8 cellular contexts compared by ENCODE assay signal in the genomic region with DNA sequence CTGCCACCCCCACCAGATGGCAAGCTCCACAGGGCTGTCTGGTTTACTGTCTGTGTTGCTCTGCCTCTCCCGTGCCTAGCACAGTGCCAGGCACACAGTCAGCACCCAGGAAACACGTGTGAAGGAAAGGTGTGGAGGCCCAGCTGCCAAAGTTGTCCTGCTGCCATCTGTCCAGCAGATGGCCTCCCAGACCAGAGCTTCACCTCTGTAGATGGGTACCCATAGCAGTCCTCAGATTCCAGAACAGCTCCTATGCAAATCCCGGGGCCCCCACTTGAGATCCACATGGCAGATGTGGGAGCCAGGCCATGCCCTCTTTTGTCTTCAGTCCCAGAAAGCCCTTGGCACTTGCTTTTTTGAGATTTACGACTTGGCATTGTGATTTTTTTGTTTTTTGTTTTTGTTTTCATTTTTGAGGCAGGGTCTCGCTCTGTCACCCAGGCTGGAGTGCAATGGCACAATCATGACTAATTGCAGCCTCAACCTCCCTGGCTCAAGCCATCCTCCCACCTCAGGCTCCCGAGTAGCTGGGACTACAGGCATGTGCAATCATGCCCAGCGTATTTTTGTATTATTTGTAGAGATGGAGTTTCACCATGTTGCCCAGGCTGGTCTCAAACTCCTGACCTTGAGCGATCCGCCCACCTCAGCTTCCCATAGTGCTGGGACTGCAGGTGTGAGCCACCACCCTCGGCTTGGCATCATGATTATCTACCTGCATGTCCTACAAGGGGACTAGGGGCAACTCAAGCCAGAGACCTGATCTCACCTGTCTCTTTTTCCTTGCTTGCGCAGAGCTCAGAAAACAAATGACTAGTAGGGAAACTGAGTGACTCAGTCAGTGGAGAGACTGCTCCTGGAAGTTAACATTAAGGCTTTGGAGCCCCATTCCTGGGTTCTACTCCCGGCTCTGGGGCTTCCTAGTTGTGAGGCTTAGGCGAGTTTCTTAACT. TPM values are rescaled to one million over a fixed set of nuclear protein-coding genes. Genes with fewer than 3 reads are reported as not detected.
A peak's percentile ranks its signal among the peaks of the same experiment; 100 is the strongest.
DNase-seq lines count a peak whose midpoint lies in the region; FAIRE-seq and TF ChIP-seq lines count a peak whose summit lies in the region.

No MANE protein-coding gene starts in this region.

- peaks cover 42% of the 10 kb centered on the region for H3K27me3 Mint-ChIP-seq in mesothelial cell of epicardium (ENCODE audit: low read depth)

- TF ChIP-seq EP300 in H1 (IDR thresholded peaks at IDR 0.05; ENCODE audit: borderline replicate concordance in 1 of 2, low read depth in 2 of 2, low read length in 2 of 2): no peak
- TF ChIP-seq EP300 in tibial nerve (IDR thresholded peaks at IDR 0.05): no peak

- H3K9me3 Mint-ChIP-seq in mesothelial cell of epicardium: no peaks in the 10 kb centered on the region

- intact Hi-C loops in posterior vena cava (cut with DNase I): loop anchor here (2.0 to 5.0 kb wide), 2 partner anchors 79 to 86 kb away; no protein-coding TSS in a partner anchor

- H3K4me3 ChIP-seq in KMS-11 (IDR thresholded peaks at IDR 0.05; ENCODE audit: insufficient read depth, low read depth, low read length) (no peak overlapping the region), H1 (ENCODE audit: extremely low read depth in 1 of 4, insufficient read depth in 2 of 4, low read depth in 3 of 4, low read length in 4 of 4) (no peak overlapping the region), tibial nerve (no peak overlapping the region)

- H2BK20ac ChIP-seq in H1 (ENCODE audit: low read length): 0 out of 2 replicates have a peak overlapping the region, but pooled peaks have one; percentile 75

- CTCF ChIA-PET in H1 (lab: Charles Lee; ENCODE audit: partially characterized antibody): interaction anchor here (0.5 to 43.0 kb wide), 56 partner anchors 7 to 441 kb away, joined by 3 to 908 read pairs (median 6); a partner anchor contains a TSS

- H3K27ac Mint-ChIP-seq in mesothelial cell of epicardium: no peak overlapping the region

- H2AFZ ChIP-seq in KMS-11 (ENCODE audit: low read depth) (no peak overlapping the region), H1 (ENCODE audit: low read length) (no peak overlapping the region)

- H3K79me2 ChIP-seq in KMS-11 (ENCODE audit: insufficient read depth, low read depth) (no peaks in the 10 kb centered on the region), H1 (ENCODE audit: control insufficient read depth in 1 of 2, insufficient read depth in 2 of 2, low read length in 2 of 2) (no peaks in the 10 kb centered on the region)

- no peak overlapping the region for H3K56ac ChIP-seq in H1 (replicated peaks; ENCODE audit: insufficient read length, low read depth, low read length)

- H4K91ac ChIP-seq in H1 (replicated peaks; ENCODE audit: insufficient read length, low read length): no peak overlapping the region

- H2BK5ac ChIP-seq in H1 (ENCODE audit: low read depth, low read length): 0 out of 2 replicates have a peak overlapping the region, but pooled peaks have one; percentile 30

- no peak overlapping the region for H2AK5ac ChIP-seq in H1 (ENCODE audit: low read depth, low read length)

- H3K23me2 ChIP-seq in H1 (ENCODE audit: low read depth, low read length): peaks cover 12% of the 10 kb centered on the region; the same call in 1 of the 2 replicates

- TF ChIP-seq CTCF in KMS-11 (conservative IDR thresholded peaks at IDR 0.05; ENCODE audit: low read depth, low read length): peak; percentile 78
- TF ChIP-seq CTCF in H1 (IDR thresholded peaks at IDR 0.05; ENCODE audit: control extremely low read depth in 1 of 3, insufficient read depth in 1 of 3, low read depth in 1 of 3, low read length in 3 of 3): peak; percentile 95
- TF ChIP-seq CTCF in mesothelial cell of epicardium (IDR thresholded peaks at IDR 0.05; ENCODE audit: unreplicated experiment): peak; percentile 58
- peak; percentile 74 to 91 (median 83) for TF ChIP-seq CTCF in tibial nerve (IDR thresholded peaks at IDR 0.05)

- no peak overlapping the region for H4K5ac ChIP-seq in H1 (ENCODE audit: insufficient read length, low read depth, low read length)

- DNase-seq in NCI-H748 (lab: John Stamatoyannopoulos, UW; ENCODE audit: unreplicated experiment) (peak; percentile 32), NCI-H748 treated with DMSO at 0.1 percent for 48 hours (lab: John Stamatoyannopoulos, UW) (no peak), H1 (ENCODE audit: low read depth in 1 of 2, low spot score in 2 of 2) (no peak), mesothelial cell of epicardium (ENCODE audit: low spot score in 2 of 2, unreplicated experiment in 2 of 2) (no peak), tibial nerve (ENCODE audit: low spot score in 2 of 2) (peak in 1 of 2 donors; percentile 46), posterior vena cava (ENCODE audit: low spot score) (no peak)
- DNase-seq in activated CD4-positive, alpha-beta T cell treated with anti-CD3 and anti-CD28 coated beads for 4 hours: peak; percentile 48 to 54

- POLR2A ChIA-PET in H1 (lab: Charles Lee; ENCODE audit: partially characterized antibody): interaction anchor here (0.7 to 2.2 kb wide), 10 partner anchors 14 to 82 kb away, joined by 3 to 6 read pairs (median 4); a partner anchor contains a TSS

- no peak overlapping the region for H2BK12ac ChIP-seq in H1 (ENCODE audit: low read depth, low read length)

- FAIRE-seq in H1 (lab: Jason Lieb, UNC): peak; percentile 92

- H3K23ac ChIP-seq in H1 (ENCODE audit: insufficient read length): no peak overlapping the region

- no peak overlapping the region for H2BK120ac ChIP-seq in H1 (replicated peaks; ENCODE audit: low read depth, low read length)

- H3K36me3 Mint-ChIP-seq in mesothelial cell of epicardium: no peaks in the 10 kb centered on the region

- H3K4me2 ChIP-seq in KMS-11 (no peak overlapping the region), H1 (ENCODE audit: insufficient read depth in 1 of 2, low read depth in 2 of 2, low read length in 2 of 2) (no peak overlapping the region)

- H3K79me1 ChIP-seq in H1 (ENCODE audit: low read depth, low read length): no peaks in the 10 kb centered on the region

- 69% methylated on average over 13 of the region's 13 CpGs; no CpG with 5 or more reads in 1 of the 2 experiments for WGBS in H1 (ENCODE audit: extremely low coverage in 1 of 2, insufficient coverage in 1 of 2, insufficient read length in 1 of 2, insufficient replicate concordance in 2 of 2, low coverage in 1 of 2, low lambda C conversion rate in 2 of 2, missing lambda C conversion rate in 1 of 2), 2 experiments
- WGBS in tibial nerve, 2 donors: 50 to 54% methylated on average over 13 of the region's 13 CpGs

- H3K14ac ChIP-seq in H1 (ENCODE audit: insufficient read length): no peak overlapping the region

- no peaks in the 10 kb centered on the region for H3K9me3 ChIP-seq in H1 (ENCODE audit: insufficient read depth in 2 of 2, low read depth in 1 of 2, low read length in 1 of 2)
- H3K9me3 ChIP-seq in tibial nerve: no peaks in the 10 kb centered on the region

- peak; percentile 98 to 100 for TF ChIP-seq RAD21 in H1 (IDR thresholded peaks at IDR 0.05 in 1 of 2, conservative IDR thresholded peaks at IDR 0.05 in 1 of 2; ENCODE audit: low read depth in 2 of 2, low read length in 2 of 2)

- TF ChIP-seq POLR2A in H1 (IDR thresholded peaks at IDR 0.05; ENCODE audit: control extremely low read depth in 1 of 2, low read depth in 2 of 2, low read length in 2 of 2) (no peak), tibial nerve (IDR thresholded peaks at IDR 0.05) (no peak)

- H3K9ac ChIP-seq in KMS-11 (no peak overlapping the region), H1 (replicated peaks in 1 of 4; ENCODE audit: extremely low read depth in 1 of 4, low read depth in 3 of 4, low read length in 3 of 4) (no peak overlapping the region)

- no peak overlapping the region for H3K4ac ChIP-seq in H1 (replicated peaks; ENCODE audit: insufficient read length, low read depth, low read length)

- no peak overlapping the region for H4K8ac ChIP-seq in H1 (ENCODE audit: extremely low read depth, insufficient read depth, low read length)

- no peak overlapping the region; the same call in 1 of the 2 replicates for H3K18ac ChIP-seq in H1 (ENCODE audit: extremely low read depth, low read length)

- H3K27ac ChIP-seq in KMS-11 (no peak overlapping the region), H1 (ENCODE audit: low read depth, low read length) (no peak overlapping the region), tibial nerve (peak overlapping the region in 2 of 4 donors; percentile 23 to 42)

- peak overlapping the region; percentile 94 for H2BK15ac ChIP-seq in H1 (ENCODE audit: low read length)

- H3K27me3 ChIP-seq in KMS-11 (ENCODE audit: insufficient read depth, low read depth) (peaks cover 5% of the 10 kb centered on the region; the same call in 1 of the 2 replicates), H1 (replicated peaks in 1 of 4; ENCODE audit: control insufficient read depth in 3 of 4, extremely low read depth in 1 of 4, insufficient read depth in 3 of 4, low read length in 3 of 4) (peaks cover 18 to 39% (median 37%) of the 10 kb centered on the region in 4 experiments), tibial nerve (no peaks in the 10 kb centered on the region)

- H3K4me1 Mint-ChIP-seq in mesothelial cell of epicardium: peaks cover 7% of the 10 kb centered on the region

- H3K36me3 ChIP-seq in KMS-11 (ENCODE audit: insufficient read depth) (no peaks in the 10 kb centered on the region), H1 (ENCODE audit: control insufficient read depth in 2 of 4, insufficient read depth in 4 of 4, low read length in 3 of 4) (no peaks in the 10 kb centered on the region; a peak in 1 of 8 replicates), tibial nerve (no peaks in the 10 kb centered on the region)

- no peaks in the 10 kb centered on the region for H3K4me1 ChIP-seq in KMS-11 (ENCODE audit: low read depth, poor library complexity, severe bottlenecking)
- H3K4me1 ChIP-seq in H1 (replicated peaks in 1 of 4; ENCODE audit: control insufficient read depth in 3 of 4, insufficient read depth in 4 of 4, low read length in 3 of 4): peaks cover under 1 to 24% (median 11%) of the 10 kb centered on the region in 4 experiments
- H3K4me1 ChIP-seq in tibial nerve: peaks cover 0 to 56% (median 21%) of the 10 kb centered on the region in 4 donors

- H4K20me1 ChIP-seq in KMS-11 (ENCODE audit: insufficient read depth) (no peaks in the 10 kb centered on the region), H1 (replicated peaks in 1 of 2; ENCODE audit: control insufficient read depth in 1 of 2, insufficient read depth in 2 of 2, low read length in 2 of 2) (no peaks in the 10 kb centered on the region)

- no peak overlapping the region for H3K4me3 Mint-ChIP-seq in mesothelial cell of epicardium

RNA-seq across cellular contexts. Expression of a gene that starts 16.9 kb away (rescaled TPM):
- 31.8 and 32.8 TPM in 2 replicates for total RNA-seq in H1 (2021; fragmentation: NEBNext Ultra II Directional; extraction: Animal tissue kit (Norgen Biotek cat#: 25700))
- 13.3 and 23.2 TPM in 2 replicates for polyA plus RNA-seq in H1 (2011; rRNA removed)
- 20.2 TPM for polyA plus RNA-seq in H1 (2011; cell fraction: cytosol; rRNA removed)
- 40.0 TPM for polyA plus RNA-seq in H1 (2011; cell fraction: nucleus; rRNA removed)
- 16.7 to 24.5 TPM (median 21.7 TPM) in 4 replicates for polyA plus RNA-seq in H1 (2012, experiment 1 of 2)
- polyA plus RNA-seq in H1 (2012, experiment 2 of 2): 17.2 TPM
- 14.7 TPM for polyA plus RNA-seq in H1 (2013, experiment 1 of 2)
- polyA plus RNA-seq in H1 (2013, experiment 2 of 2): 15.6 TPM
- 15.4 and 21.3 TPM in 2 replicates for polyA minus RNA-seq in H1 (2011; rRNA and poly(A)+ RNA removed)
- 16.5 TPM for polyA minus RNA-seq in H1 (2011; cell fraction: cytosol; rRNA and poly(A)+ RNA removed)
- polyA minus RNA-seq in H1 (2011; cell fraction: nucleus; rRNA and poly(A)+ RNA removed): 13.8 TPM
- total RNA-seq in mesothelial cell of epicardium: 4.9 to 5.6 TPM (median 4.9 TPM) in 3 replicates
- total RNA-seq in tibial nerve: 10 to 100 TPM in 2 of 4 donors, 1 to 10 TPM in 2; 5.4 to 10.9 (median 9.2) TPM
- total RNA-seq in posterior vena cava: 1 to 10 TPM; 6.7 to 7.4 TPM

RNA-seq across cellular contexts. Expression of a gene that starts 20.2 kb away (rescaled TPM):
- 6.3 and 7.3 TPM in 2 replicates for total RNA-seq in H1 (2021; fragmentation: NEBNext Ultra II Directional; extraction: Animal tissue kit (Norgen Biotek cat#: 25700))
- polyA plus RNA-seq in H1 (2011; rRNA removed): 2.0 and 5.0 TPM in 2 replicates
- 4.8 TPM for polyA plus RNA-seq in H1 (2011; cell fraction: cytosol; rRNA removed)
- 3.7 TPM for polyA plus RNA-seq in H1 (2011; cell fraction: nucleus; rRNA removed)
- polyA plus RNA-seq in H1 (2012, experiment 1 of 2): 2.3 to 2.6 TPM (median 2.5 TPM) in 4 replicates
- polyA plus RNA-seq in H1 (2012, experiment 2 of 2): 2.1 TPM
- polyA plus RNA-seq in H1 (2013, experiment 1 of 2): 25.4 TPM
- 29.4 TPM for polyA plus RNA-seq in H1 (2013, experiment 2 of 2)
- polyA minus RNA-seq in H1 (2011; rRNA and poly(A)+ RNA removed): 2.7 and 6.4 TPM in 2 replicates
- polyA minus RNA-seq in H1 (2011; cell fraction: cytosol; rRNA and poly(A)+ RNA removed): 2.6 TPM
- 1.2 TPM for polyA minus RNA-seq in H1 (2011; cell fraction: nucleus; rRNA and poly(A)+ RNA removed)
- total RNA-seq in mesothelial cell of epicardium (not detected in 3 replicates), tibial nerve (not detected), posterior vena cava (not detected)

RNA-seq across cellular contexts. Expression of a gene that starts 57.7 kb away (rescaled TPM):
- total RNA-seq in H1 (2021; fragmentation: NEBNext Ultra II Directional; extraction: Animal tissue kit (Norgen Biotek cat#: 25700)): 138 and 144 TPM in 2 replicates
- 39.8 and 55.3 TPM in 2 replicates for polyA plus RNA-seq in H1 (2011; rRNA removed)
- 52.3 TPM for polyA plus RNA-seq in H1 (2011; cell fraction: cytosol; rRNA removed)
- 21.0 TPM for polyA plus RNA-seq in H1 (2011; cell fraction: nucleus; rRNA removed)
- 53.7 to 103 TPM (median 70.1 TPM) in 4 replicates for polyA plus RNA-seq in H1 (2012, experiment 1 of 2)
- polyA plus RNA-seq in H1 (2012, experiment 2 of 2): 48.9 TPM
- polyA plus RNA-seq in H1 (2013, experiment 1 of 2): 91.9 TPM
- polyA plus RNA-seq in H1 (2013, experiment 2 of 2): 93.4 TPM
- polyA minus RNA-seq in H1 (2011; rRNA and poly(A)+ RNA removed): 97.9 and 109 TPM in 2 replicates
- polyA minus RNA-seq in H1 (2011; cell fraction: cytosol; rRNA and poly(A)+ RNA removed): 67.6 TPM
- 38.6 TPM for polyA minus RNA-seq in H1 (2011; cell fraction: nucleus; rRNA and poly(A)+ RNA removed)
- total RNA-seq in mesothelial cell of epicardium (71.1 to 72.3 TPM (median 71.4 TPM) in 3 replicates), tibial nerve (10 to 100 TPM; 68.4 to 87.9 (median 77.2) TPM), posterior vena cava (10 to 100 TPM; 50.1 to 55.5 TPM)

Comparison
In these comparisons a context has a peak if more than half of its experiments do, and no peak if none do; other contexts are left out.
1. DNase-seq: peak in NCI-H748 (single experiment) and activated CD4-positive, alpha-beta T cell treated with anti-CD3 and anti-CD28 coated beads for 4 hours (2 of 2); none in NCI-H748 treated with DMSO at 0.1 percent for 48 hours (single experiment), H1 (0 of 2), mesothelial cell of epicardium (0 of 2) and posterior vena cava (single experiment).
2. Peak in every context shown above with its lines, with median percentiles within 50 percentile points of each other: CTCF ChIP-seq.